ENCODE assay signal across 8 cellular contexts in the genomic region with DNA sequence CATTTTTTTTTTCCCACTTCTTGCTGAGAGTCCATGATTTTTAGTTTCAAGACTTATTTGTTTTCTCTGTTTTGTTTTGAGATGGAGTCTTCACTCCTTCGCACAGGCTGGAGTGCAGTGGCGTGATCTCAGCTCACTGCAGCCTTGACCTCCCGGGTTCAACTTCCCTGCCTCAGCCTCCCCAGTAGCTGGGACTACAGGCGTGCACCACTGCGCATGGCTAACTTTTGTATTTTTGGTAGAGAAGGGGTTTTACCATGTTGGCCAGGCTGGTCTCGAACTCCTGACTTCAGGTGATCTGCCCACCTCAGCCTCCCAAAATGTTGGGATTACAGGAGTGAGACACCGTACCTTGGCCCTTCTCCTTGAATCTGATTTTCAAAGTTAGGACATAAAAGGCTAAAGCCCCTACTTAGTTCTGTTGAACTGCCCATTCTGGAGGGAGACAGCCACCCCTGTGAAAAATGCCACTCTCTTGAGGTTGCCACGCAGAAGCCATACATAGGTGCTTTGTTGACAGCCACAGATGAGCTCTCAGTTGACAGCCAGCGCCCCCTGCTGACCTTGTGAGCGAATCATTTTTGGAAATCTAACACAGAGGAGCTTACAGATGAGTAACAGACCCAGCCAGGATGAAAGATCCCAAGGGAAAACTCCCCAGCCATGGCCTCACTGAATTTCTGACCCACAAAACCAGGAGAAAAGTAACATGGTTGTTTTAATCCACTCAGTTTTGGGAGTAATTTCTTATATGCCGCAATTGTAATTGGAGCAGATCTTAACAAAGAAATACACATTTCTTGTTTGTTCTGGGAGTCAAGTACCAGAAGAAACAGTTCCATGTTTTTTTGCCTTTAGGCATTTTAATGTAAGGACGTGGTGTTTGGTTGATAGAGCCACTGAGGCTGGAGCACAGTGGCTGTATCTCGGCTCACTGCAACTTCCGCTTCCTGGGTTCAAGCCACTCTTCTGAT. TPM values are rescaled to one million over a fixed set of nuclear protein-coding genes. Genes with fewer than 3 reads are reported as not detected.
DNase-seq lines count a peak whose midpoint lies in the region; ATAC-seq and TF ChIP-seq lines count a peak whose summit lies in the region.

No MANE protein-coding gene starts in this region.

- no peak for TF ChIP-seq POLR2A in adrenal gland (IDR thresholded peaks at IDR 0.05)

- H3K27me3 ChIP-seq in adrenal gland (no peaks in the 10 kb centered on the region), left ventricle myocardium inferior (ENCODE audit: low read depth) (peaks cover 15% of the 10 kb centered on the region)

- intact Hi-C loops in adrenal gland (cut with DNase I) (loop anchor here (5.0 to 10.0 kb wide), 2 partner anchors 77 to 84 kb away; a partner anchor contains a TSS), left ventricle myocardium inferior (cut with micrococcal nuclease) (loop anchor here (5.0 kb wide), 1 partner anchor 79 kb away; a partner anchor contains a TSS)

- no peaks in the 10 kb centered on the region for H3K36me3 ChIP-seq in adrenal gland (replicated peaks in 1 of 2)
- no peaks in the 10 kb centered on the region for H3K36me3 ChIP-seq in left ventricle myocardium inferior

- no peaks in the 10 kb centered on the region for H3K4me1 ChIP-seq in adrenal gland (replicated peaks in 1 of 2)
- H3K4me1 ChIP-seq in left ventricle myocardium inferior, result no peaks in the 10 kb centered on the region

- H3K9me3 ChIP-seq in adrenal gland (replicated peaks in 1 of 3) (no peaks in the 10 kb centered on the region), left ventricle myocardium inferior (replicated peaks) (no peaks in the 10 kb centered on the region)

- H3K4me3 ChIP-seq in adrenal gland (no peak overlapping the region), left ventricle myocardium inferior (no peak overlapping the region)

- TF ChIP-seq CTCF in adrenal gland (IDR thresholded peaks at IDR 0.05) (peak; percentile 70 to 84 (median 80)), left ventricle myocardium inferior (IDR thresholded peaks at IDR 0.05; ENCODE audit: borderline replicate concordance) (peak; percentile 89)

- DNase-seq in ELF-1 (ENCODE audit: low read depth, low spot score) (peak; percentile 87), HCEC 1CT (peak; percentile 66), NCI-H1417 treated with DMSO at 0.1 percent for 48 hours (lab: John Stamatoyannopoulos, UW) (peak; percentile 55), T follicular helper cell (ENCODE audit: low read depth) (peak; percentile 67), adrenal gland (peak; percentile 80 to 96 (median 88)), left ventricle myocardium inferior (peak; percentile 84), retina (peak; percentile 74)

- no peak for ATAC-seq in HG03571 (IDR thresholded peaks at IDR 0.05; ENCODE audit: unreplicated experiment)

- H3K27ac ChIP-seq in adrenal gland (no peak overlapping the region), left ventricle myocardium inferior (replicated peaks) (no peak overlapping the region)

- 39 to 46% (median 44%) methylated on average over 14 of the region's 14 CpGs for WGBS in adrenal gland, 4 donors

RNA-seq across cellular contexts. Expression of a gene that starts 38.8 kb away (rescaled TPM):
- total RNA-seq in adrenal gland, result 1 to 10 TPM in 1 of 8 donors, under 1 TPM in 7; 0.11 to 2.8 (median 0.26) TPM
- polyA plus RNA-seq in adrenal gland, result under 1 TPM in 2 of 3 donors, not detected in 1; 0.02 to 0.03 TPM
- 0.08 TPM for total RNA-seq in left ventricle myocardium inferior

RNA-seq across cellular contexts. Expression of a gene that starts 47.2 kb away (rescaled TPM):
- total RNA-seq in adrenal gland, result 10 to 100 TPM in 1 of 8 donors, 1 to 10 TPM in 7; 1.9 to 10.8 (median 8.0) TPM
- polyA plus RNA-seq in adrenal gland, result 10 to 100 TPM in 1 of 3 donors, 1 to 10 TPM in 2; 3.9 to 11.3 (median 5.1) TPM
- total RNA-seq in left ventricle myocardium inferior, result 8.1 TPM
